ENCODE assay signal across 9 cellular contexts in genomic region chr13:99356216-99357089, GRCh38. TPM values are rescaled to one million over a fixed set of nuclear protein-coding genes. Genes with fewer than 3 reads are reported as not detected.
DNase-seq lines count a peak whose midpoint lies in the region; ATAC-seq and TF ChIP-seq lines count a peak whose summit lies in the region.
"Had no signal": no experiment of that assay in that cellular context is flagged by ENCODE, and none has a peak within 500 bp of the region (broad histone marks: within the 10 kb centered on the region; RNA-seq: fewer than 3 reads in every experiment).

No MANE protein-coding gene starts in this region.

- H3K79me1 ChIP-seq in neuronal stem cell (ENCODE audit: low read depth, low read length) = no peaks in the 10 kb centered on the region

- no peak overlapping the region for H3K9ac ChIP-seq in neuronal stem cell (ENCODE audit: low read depth, low read length, poor library complexity)

- H3K14ac ChIP-seq in neuronal stem cell (ENCODE audit: low read length) = no peak overlapping the region

- no peak overlapping the region for H3K18ac ChIP-seq in neuronal stem cell (ENCODE audit: low read length)

- no peak overlapping the region for H4K8ac ChIP-seq in neuronal stem cell (ENCODE audit: low read depth, low read length)

- no peak overlapping the region for H2AK5ac ChIP-seq in neuronal stem cell (ENCODE audit: low read depth, low read length)

- no peaks in the 10 kb centered on the region for H3K27me3 Mint-ChIP-seq in mesothelial cell of epicardium (ENCODE audit: low read depth)

- WGBS in neuronal stem cell (ENCODE audit: extremely low coverage in 2 of 2, insufficient read length in 2 of 2, insufficient replicate concordance in 1 of 2), 2 donors = no CpG with 5 or more reads among the region's 10 CpGs

- no peak overlapping the region for H2AFZ ChIP-seq in neuronal stem cell (ENCODE audit: low read length)

- H3K23ac ChIP-seq in neuronal stem cell (ENCODE audit: low read depth, low read length, poor library complexity) = no peak overlapping the region

- H3K4me3 ChIP-seq in coronary artery (peak overlapping the region; percentile 52), neuronal stem cell (ENCODE audit: low read length in 2 of 2) (no peak overlapping the region)

- no peak overlapping the region for H2BK12ac ChIP-seq in neuronal stem cell (ENCODE audit: low read length)

- no peak overlapping the region for H2BK120ac ChIP-seq in neuronal stem cell (ENCODE audit: low read depth, low read length)

- H3K9me3 Mint-ChIP-seq in mesothelial cell of epicardium = no peaks in the 10 kb centered on the region

- peak overlapping the region; percentile 86 for H3K27ac Mint-ChIP-seq in mesothelial cell of epicardium

- peaks cover 31% of the 10 kb centered on the region for H3K36me3 Mint-ChIP-seq in mesothelial cell of epicardium

- no peaks in the 10 kb centered on the region for H3K27me3 ChIP-seq in neuronal stem cell (ENCODE audit: control insufficient read depth in 3 of 3, insufficient read depth in 3 of 3, low read depth in 1 of 3, low read length in 3 of 3)

- H3K27ac ChIP-seq in coronary artery (peak overlapping the region in 1 of 2 donors; percentile 68), neuronal stem cell (replicated peaks; ENCODE audit: low read length) (no peak overlapping the region)
- H3K27ac ChIP-seq: 22Rv1 had no signal

- TF ChIP-seq CTCF in coronary artery (IDR thresholded peaks at IDR 0.05) = no peak
- TF ChIP-seq CTCF in mesothelial cell of epicardium (IDR thresholded peaks at IDR 0.05; ENCODE audit: unreplicated experiment) = no peak

- H3K4me3 Mint-ChIP-seq in mesothelial cell of epicardium = no peak overlapping the region

- H2BK5ac ChIP-seq in neuronal stem cell (ENCODE audit: low read length) = no peak overlapping the region

- peaks cover 4 to 34% of the 10 kb centered on the region in 2 donors for H3K36me3 ChIP-seq in neuronal stem cell (replicated peaks in 1 of 2; ENCODE audit: control insufficient read depth in 2 of 2, insufficient read depth in 2 of 2, low read length in 2 of 2)

- H3K4me1 Mint-ChIP-seq in mesothelial cell of epicardium = peaks cover 21% of the 10 kb centered on the region

- H3K4ac ChIP-seq in neuronal stem cell (ENCODE audit: low read length) = no peak overlapping the region

- no peak overlapping the region for H3K4me2 ChIP-seq in neuronal stem cell (ENCODE audit: insufficient read depth, low read length, poor library complexity, severe bottlenecking)

- no peak overlapping the region for H2BK15ac ChIP-seq in neuronal stem cell (ENCODE audit: low read length)

- no peak overlapping the region for H4K91ac ChIP-seq in neuronal stem cell (ENCODE audit: low read depth, low read length, poor library complexity)

- H3K4me1 ChIP-seq in neuronal stem cell (ENCODE audit: control insufficient read depth in 2 of 2, insufficient read depth in 1 of 2, low read depth in 1 of 2, low read length in 2 of 2) = peaks cover 7 to 23% of the 10 kb centered on the region in 2 donors

- peaks cover 0 to 5% of the 10 kb centered on the region in 2 donors for H3K9me3 ChIP-seq in neuronal stem cell (replicated peaks in 1 of 2; ENCODE audit: control insufficient read depth in 2 of 2, insufficient read depth in 1 of 2, low read depth in 1 of 2, low read length in 2 of 2)

- DNase-seq in SIG-M5 treated with dmso at 0.1 percent for 504 hours (lab: John Stamatoyannopoulos, UW; ENCODE audit: unreplicated experiment) (peak; percentile 6), SIG-M5 (lab: John Stamatoyannopoulos, UW) (no peak), RPMI8226 (peak; percentile 73), coronary artery (ENCODE audit: low spot score) (no peak), mesothelial cell of epicardium (ENCODE audit: low spot score in 2 of 2, unreplicated experiment in 2 of 2) (no peak), iPS-NIHi7 (ENCODE audit: extremely low spot score) (no peak), neuronal stem cell (ENCODE audit: low spot score) (no peak)

- ATAC-seq in HG02938 (IDR thresholded peaks at IDR 0.05; ENCODE audit: unreplicated experiment) = peak; percentile 72

RNA-seq across cellular contexts. Expression of gene GPR183, which starts 49.3 kb away (rescaled TPM):
- total RNA-seq in mesothelial cell of epicardium = 0.14 to 0.25 TPM (median 0.16 TPM) in 3 replicates
- not detected for polyA plus RNA-seq in neuronal stem cell (2013, experiment 1 of 2)
- not detected for polyA plus RNA-seq in neuronal stem cell (2013, experiment 2 of 2)

Comparison
In these comparisons a context has a peak if more than half of its experiments do, and no peak if none do; other contexts are left out.
1. DNase-seq: peak in SIG-M5 treated with dmso at 0.1 percent for 504 hours (single experiment) and RPMI8226 (single experiment); none in SIG-M5 (single experiment), coronary artery (single experiment), mesothelial cell of epicardium (0 of 2), iPS-NIHi7 (single experiment) and neuronal stem cell (single experiment).